In the genomic region with DNA sequence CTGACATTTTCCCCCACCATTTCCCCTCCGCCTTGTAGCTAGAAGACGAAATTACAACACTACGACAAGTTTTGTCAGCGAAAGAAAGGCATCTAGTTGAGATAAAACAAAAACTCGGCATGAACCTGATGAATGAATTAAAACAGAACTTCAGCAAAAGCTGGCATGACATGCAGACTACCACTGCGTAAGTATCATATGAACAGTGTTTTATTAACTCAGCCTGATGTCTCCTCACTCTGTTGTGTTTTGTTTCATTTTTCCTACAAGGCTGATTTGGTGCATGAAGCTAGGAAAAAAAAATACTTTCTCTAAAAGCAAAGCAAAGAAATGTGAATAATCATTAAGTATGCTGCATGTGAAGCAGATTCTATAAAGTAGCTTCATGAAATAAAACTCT, we compare ENCODE assay signal across 1 cellular context.
TF ChIP-seq lines count a peak whose summit lies in the region.

No MANE protein-coding gene starts in this region.

TF ChIP-seq in K562, 482 proteins besides CTCF, POLR2A, EP300 and RAD21 (continued from another document):
- TF ChIP-seq, protein P1, sequence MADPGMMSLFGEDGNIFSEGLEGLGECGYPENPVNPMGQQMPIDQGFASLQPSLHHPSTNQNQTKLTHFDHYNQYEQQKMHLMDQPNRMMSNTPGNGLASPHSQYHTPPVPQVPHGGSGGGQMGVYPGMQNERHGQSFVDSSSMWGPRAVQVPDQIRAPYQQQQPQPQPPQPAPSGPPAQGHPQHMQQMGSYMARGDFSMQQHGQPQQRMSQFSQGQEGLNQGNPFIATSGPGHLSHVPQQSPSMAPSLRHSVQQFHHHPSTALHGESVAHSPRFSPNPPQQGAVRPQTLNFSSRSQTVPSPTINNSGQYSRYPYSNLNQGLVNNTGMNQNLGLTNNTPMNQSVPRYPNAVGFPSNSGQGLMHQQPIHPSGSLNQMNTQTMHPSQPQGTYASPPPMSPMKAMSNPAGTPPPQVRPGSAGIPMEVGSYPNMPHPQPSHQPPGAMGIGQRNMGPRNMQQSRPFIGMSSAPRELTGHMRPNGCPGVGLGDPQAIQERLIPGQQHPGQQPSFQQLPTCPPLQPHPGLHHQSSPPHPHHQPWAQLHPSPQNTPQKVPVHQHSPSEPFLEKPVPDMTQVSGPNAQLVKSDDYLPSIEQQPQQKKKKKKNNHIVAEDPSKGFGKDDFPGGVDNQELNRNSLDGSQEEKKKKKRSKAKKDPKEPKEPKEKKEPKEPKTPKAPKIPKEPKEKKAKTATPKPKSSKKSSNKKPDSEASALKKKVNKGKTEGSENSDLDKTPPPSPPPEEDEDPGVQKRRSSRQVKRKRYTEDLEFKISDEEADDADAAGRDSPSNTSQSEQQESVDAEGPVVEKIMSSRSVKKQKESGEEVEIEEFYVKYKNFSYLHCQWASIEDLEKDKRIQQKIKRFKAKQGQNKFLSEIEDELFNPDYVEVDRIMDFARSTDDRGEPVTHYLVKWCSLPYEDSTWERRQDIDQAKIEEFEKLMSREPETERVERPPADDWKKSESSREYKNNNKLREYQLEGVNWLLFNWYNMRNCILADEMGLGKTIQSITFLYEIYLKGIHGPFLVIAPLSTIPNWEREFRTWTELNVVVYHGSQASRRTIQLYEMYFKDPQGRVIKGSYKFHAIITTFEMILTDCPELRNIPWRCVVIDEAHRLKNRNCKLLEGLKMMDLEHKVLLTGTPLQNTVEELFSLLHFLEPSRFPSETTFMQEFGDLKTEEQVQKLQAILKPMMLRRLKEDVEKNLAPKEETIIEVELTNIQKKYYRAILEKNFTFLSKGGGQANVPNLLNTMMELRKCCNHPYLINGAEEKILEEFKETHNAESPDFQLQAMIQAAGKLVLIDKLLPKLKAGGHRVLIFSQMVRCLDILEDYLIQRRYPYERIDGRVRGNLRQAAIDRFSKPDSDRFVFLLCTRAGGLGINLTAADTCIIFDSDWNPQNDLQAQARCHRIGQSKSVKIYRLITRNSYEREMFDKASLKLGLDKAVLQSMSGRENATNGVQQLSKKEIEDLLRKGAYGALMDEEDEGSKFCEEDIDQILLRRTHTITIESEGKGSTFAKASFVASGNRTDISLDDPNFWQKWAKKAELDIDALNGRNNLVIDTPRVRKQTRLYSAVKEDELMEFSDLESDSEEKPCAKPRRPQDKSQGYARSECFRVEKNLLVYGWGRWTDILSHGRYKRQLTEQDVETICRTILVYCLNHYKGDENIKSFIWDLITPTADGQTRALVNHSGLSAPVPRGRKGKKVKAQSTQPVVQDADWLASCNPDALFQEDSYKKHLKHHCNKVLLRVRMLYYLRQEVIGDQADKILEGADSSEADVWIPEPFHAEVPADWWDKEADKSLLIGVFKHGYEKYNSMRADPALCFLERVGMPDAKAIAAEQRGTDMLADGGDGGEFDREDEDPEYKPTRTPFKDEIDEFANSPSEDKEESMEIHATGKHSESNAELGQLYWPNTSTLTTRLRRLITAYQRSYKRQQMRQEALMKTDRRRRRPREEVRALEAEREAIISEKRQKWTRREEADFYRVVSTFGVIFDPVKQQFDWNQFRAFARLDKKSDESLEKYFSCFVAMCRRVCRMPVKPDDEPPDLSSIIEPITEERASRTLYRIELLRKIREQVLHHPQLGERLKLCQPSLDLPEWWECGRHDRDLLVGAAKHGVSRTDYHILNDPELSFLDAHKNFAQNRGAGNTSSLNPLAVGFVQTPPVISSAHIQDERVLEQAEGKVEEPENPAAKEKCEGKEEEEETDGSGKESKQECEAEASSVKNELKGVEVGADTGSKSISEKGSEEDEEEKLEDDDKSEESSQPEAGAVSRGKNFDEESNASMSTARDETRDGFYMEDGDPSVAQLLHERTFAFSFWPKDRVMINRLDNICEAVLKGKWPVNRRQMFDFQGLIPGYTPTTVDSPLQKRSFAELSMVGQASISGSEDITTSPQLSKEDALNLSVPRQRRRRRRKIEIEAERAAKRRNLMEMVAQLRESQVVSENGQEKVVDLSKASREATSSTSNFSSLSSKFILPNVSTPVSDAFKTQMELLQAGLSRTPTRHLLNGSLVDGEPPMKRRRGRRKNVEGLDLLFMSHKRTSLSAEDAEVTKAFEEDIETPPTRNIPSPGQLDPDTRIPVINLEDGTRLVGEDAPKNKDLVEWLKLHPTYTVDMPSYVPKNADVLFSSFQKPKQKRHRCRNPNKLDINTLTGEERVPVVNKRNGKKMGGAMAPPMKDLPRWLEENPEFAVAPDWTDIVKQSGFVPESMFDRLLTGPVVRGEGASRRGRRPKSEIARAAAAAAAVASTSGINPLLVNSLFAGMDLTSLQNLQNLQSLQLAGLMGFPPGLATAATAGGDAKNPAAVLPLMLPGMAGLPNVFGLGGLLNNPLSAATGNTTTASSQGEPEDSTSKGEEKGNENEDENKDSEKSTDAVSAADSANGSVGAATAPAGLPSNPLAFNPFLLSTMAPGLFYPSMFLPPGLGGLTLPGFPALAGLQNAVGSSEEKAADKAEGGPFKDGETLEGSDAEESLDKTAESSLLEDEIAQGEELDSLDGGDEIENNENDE (IDR thresholded peaks at IDR 0.05; ENCODE audit: low read depth, low read length), result no peak
- TF ChIP-seq FOXM1 (IDR thresholded peaks at IDR 0.05; ENCODE audit: low read depth), result no peak
- TF ChIP-seq FOXM1 (CRISPR knock-in tag; IDR thresholded peaks at IDR 0.05; ENCODE audit: low read depth), result no peak
- no peak for TF ChIP-seq RFX7 (CRISPR knock-in tag; IDR thresholded peaks at IDR 0.05)
- TF ChIP-seq, protein P2, sequence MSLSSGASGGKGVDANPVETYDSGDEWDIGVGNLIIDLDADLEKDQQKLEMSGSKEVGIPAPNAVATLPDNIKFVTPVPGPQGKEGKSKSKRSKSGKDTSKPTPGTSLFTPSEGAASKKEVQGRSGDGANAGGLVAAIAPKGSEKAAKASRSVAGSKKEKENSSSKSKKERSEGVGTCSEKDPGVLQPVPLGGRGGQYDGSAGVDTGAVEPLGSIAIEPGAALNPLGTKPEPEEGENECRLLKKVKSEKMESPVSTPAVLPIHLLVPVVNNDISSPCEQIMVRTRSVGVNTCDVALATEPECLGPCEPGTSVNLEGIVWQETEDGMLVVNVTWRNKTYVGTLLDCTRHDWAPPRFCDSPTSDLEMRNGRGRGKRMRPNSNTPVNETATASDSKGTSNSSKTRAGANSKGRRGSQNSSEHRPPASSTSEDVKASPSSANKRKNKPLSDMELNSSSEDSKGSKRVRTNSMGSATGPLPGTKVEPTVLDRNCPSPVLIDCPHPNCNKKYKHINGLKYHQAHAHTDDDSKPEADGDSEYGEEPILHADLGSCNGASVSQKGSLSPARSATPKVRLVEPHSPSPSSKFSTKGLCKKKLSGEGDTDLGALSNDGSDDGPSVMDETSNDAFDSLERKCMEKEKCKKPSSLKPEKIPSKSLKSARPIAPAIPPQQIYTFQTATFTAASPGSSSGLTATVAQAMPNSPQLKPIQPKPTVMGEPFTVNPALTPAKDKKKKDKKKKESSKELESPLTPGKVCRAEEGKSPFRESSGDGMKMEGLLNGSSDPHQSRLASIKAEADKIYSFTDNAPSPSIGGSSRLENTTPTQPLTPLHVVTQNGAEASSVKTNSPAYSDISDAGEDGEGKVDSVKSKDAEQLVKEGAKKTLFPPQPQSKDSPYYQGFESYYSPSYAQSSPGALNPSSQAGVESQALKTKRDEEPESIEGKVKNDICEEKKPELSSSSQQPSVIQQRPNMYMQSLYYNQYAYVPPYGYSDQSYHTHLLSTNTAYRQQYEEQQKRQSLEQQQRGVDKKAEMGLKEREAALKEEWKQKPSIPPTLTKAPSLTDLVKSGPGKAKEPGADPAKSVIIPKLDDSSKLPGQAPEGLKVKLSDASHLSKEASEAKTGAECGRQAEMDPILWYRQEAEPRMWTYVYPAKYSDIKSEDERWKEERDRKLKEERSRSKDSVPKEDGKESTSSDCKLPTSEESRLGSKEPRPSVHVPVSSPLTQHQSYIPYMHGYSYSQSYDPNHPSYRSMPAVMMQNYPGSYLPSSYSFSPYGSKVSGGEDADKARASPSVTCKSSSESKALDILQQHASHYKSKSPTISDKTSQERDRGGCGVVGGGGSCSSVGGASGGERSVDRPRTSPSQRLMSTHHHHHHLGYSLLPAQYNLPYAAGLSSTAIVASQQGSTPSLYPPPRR (CRISPR knock-in tag; IDR thresholded peaks at IDR 0.05; ENCODE audit: borderline replicate concordance), result no peak
- TF ChIP-seq NFXL1 (CRISPR knock-in tag; IDR thresholded peaks at IDR 0.05), result no peak
- no peak for TF ChIP-seq COPS2 (conservative IDR thresholded peaks at IDR 0.05)
- TF ChIP-seq, protein P3, sequence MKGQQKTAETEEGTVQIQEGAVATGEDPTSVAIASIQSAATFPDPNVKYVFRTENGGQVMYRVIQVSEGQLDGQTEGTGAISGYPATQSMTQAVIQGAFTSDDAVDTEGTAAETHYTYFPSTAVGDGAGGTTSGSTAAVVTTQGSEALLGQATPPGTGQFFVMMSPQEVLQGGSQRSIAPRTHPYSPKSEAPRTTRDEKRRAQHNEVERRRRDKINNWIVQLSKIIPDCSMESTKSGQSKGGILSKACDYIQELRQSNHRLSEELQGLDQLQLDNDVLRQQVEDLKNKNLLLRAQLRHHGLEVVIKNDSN (CRISPR knock-in tag; IDR thresholded peaks at IDR 0.05), result no peak
- no peak for TF ChIP-seq PHB2 (IDR thresholded peaks at IDR 0.05; ENCODE audit: low read depth)
- no peak for TF ChIP-seq OTX1 (CRISPR knock-in tag; IDR thresholded peaks at IDR 0.05)
